Comparison of ENCODE assay signal across 23 cellular contexts in genomic region chr4:6230827-6231662, GRCh38. TPM values are rescaled to one million over a fixed set of nuclear protein-coding genes. Genes with fewer than 3 reads are reported as not detected.
DNase-seq lines count a peak whose midpoint lies in the region; ATAC-seq and TF ChIP-seq lines count a peak whose summit lies in the region.
"Had no signal": no experiment of that assay in that cellular context is flagged by ENCODE, and none has a peak within 500 bp of the region (broad histone marks: within the 10 kb centered on the region; RNA-seq: fewer than 3 reads in every experiment).

No MANE protein-coding gene starts in this region.

- intact Hi-C loops in posterior vena cava (cut with DNase I) = no loop called here

- H2AFZ ChIP-seq in GM23248 = no peak overlapping the region

- H3K9me3 ChIP-seq in endodermal cell (ENCODE audit: control insufficient read depth, low read length) (no peaks in the 10 kb centered on the region), GM23248 (ENCODE audit: low read depth) (no peaks in the 10 kb centered on the region)
- H3K9me3 ChIP-seq: MG63 had no signal

- H3K27me3 Mint-ChIP-seq in endodermal cell (ENCODE audit: insufficient read depth) = no peaks in the 10 kb centered on the region
- peaks cover 14% of the 10 kb centered on the region for H3K27me3 Mint-ChIP-seq in stimulated activated naive CD8-positive, alpha-beta T cell treated with anti-CD3 and anti-CD28 coated beads, Interleukin-15, amount 100 ng/mL, for 72 hours
- H3K27me3 Mint-ChIP-seq in immature natural killer cell (ENCODE audit: low read depth in 3 of 3) = peaks cover 0 to 3% (median 2%) of the 10 kb centered on the region in 3 donors

- H3K27ac ChIP-seq in endodermal cell (ENCODE audit: low read depth, low read length) (no peak overlapping the region), GM23248 (no peak overlapping the region)
- H3K27ac ChIP-seq: 22Rv1 had no signal

- H3K36me3 ChIP-seq in endodermal cell (ENCODE audit: control insufficient read depth, insufficient read depth, low read length) (no peaks in the 10 kb centered on the region), GM23248 (ENCODE audit: low read depth) (no peaks in the 10 kb centered on the region)
- H3K36me3 ChIP-seq: MG63 had no signal

- H3K79me2 ChIP-seq in GM23248 (ENCODE audit: insufficient read depth) = no peaks in the 10 kb centered on the region

- H3K9me2 ChIP-seq in GM23248 (ENCODE audit: insufficient read depth) = no peaks in the 10 kb centered on the region

- no peak overlapping the region for H3K4me2 ChIP-seq in GM23248 (ENCODE audit: unreplicated experiment)

- no peak for ATAC-seq in stimulated activated naive CD8-positive, alpha-beta T cell treated with anti-CD3 and anti-CD28 coated beads, Interleukin-15, amount 100 ng/mL, for 72 hours
- ATAC-seq: CD8-positive, alpha-beta T cell; K562 had no signal

- H3K4me1 ChIP-seq in endodermal cell (ENCODE audit: control insufficient read depth, insufficient read depth, low read length) (no peaks in the 10 kb centered on the region), GM23248 (ENCODE audit: insufficient read depth) (no peaks in the 10 kb centered on the region)

- no peaks in the 10 kb centered on the region for H4K20me1 ChIP-seq in GM23248 (ENCODE audit: insufficient read depth)

- H3F3A ChIP-seq in GM23248 (ENCODE audit: insufficient read depth) = no peaks in the 10 kb centered on the region

- no peak overlapping the region for H3K4me3 ChIP-seq in endodermal cell (ENCODE audit: low read length)
- no peak overlapping the region for H3K4me3 ChIP-seq in GM23248
- H3K4me3 ChIP-seq: K562, MG63 had no signal

- no peak for TF ChIP-seq CTCF in endodermal cell (conservative IDR thresholded peaks at IDR 0.05)

- H3K9ac ChIP-seq in endodermal cell (ENCODE audit: extremely low read depth, low read length, poor library complexity, severe bottlenecking) = no peak overlapping the region
- H3K9ac ChIP-seq in GM23248 = no peak overlapping the region

- H3K9me3 Mint-ChIP-seq in endodermal cell (no peaks in the 10 kb centered on the region), immature natural killer cell (no peaks in the 10 kb centered on the region)
- H3K9me3 Mint-ChIP-seq in stimulated activated naive CD8-positive, alpha-beta T cell treated with anti-CD3 and anti-CD28 coated beads, Interleukin-15, amount 100 ng/mL, for 72 hours = no peaks in the 10 kb centered on the region
- H3K9me3 Mint-ChIP-seq: CD8-positive, alpha-beta T cell had no signal

- no peaks in the 10 kb centered on the region for H3K4me1 Mint-ChIP-seq in endodermal cell
- H3K4me1 Mint-ChIP-seq in stimulated activated naive CD8-positive, alpha-beta T cell treated with anti-CD3 and anti-CD28 coated beads, Interleukin-15, amount 100 ng/mL, for 72 hours = no peaks in the 10 kb centered on the region
- H3K4me1 Mint-ChIP-seq in immature natural killer cell = no peaks in the 10 kb centered on the region

- in situ Hi-C loops in GM23248 (cut with MboI) = no loop called here

- H3K27ac Mint-ChIP-seq in endodermal cell (peak overlapping the region; percentile 26), immature natural killer cell (no peak overlapping the region)
- H3K27ac Mint-ChIP-seq in stimulated activated naive CD8-positive, alpha-beta T cell treated with anti-CD3 and anti-CD28 coated beads, Interleukin-15, amount 100 ng/mL, for 72 hours = no peak overlapping the region
- H3K27ac Mint-ChIP-seq: CD8-positive, alpha-beta T cell had no signal

- H3K4me3 Mint-ChIP-seq in endodermal cell (no peak overlapping the region), immature natural killer cell (no peak overlapping the region)
- H3K4me3 Mint-ChIP-seq in stimulated activated naive CD8-positive, alpha-beta T cell treated with anti-CD3 and anti-CD28 coated beads, Interleukin-15, amount 100 ng/mL, for 72 hours = no peak overlapping the region
- H3K4me3 Mint-ChIP-seq: CD8-positive, alpha-beta T cell had no signal

- H3K36me3 Mint-ChIP-seq in endodermal cell (ENCODE audit: low read depth) (no peaks in the 10 kb centered on the region), immature natural killer cell (no peaks in the 10 kb centered on the region)
- H3K36me3 Mint-ChIP-seq: CD8-positive, alpha-beta T cell had no signal

- peak; percentile 48 for DNase-seq in activated CD8-positive, alpha-beta memory T cell treated with anti-CD3 and anti-CD28 coated beads for 24 hours
- DNase-seq in activated CD8-positive, alpha-beta memory T cell treated with anti-CD3 and anti-CD28 coated beads, Interleukin-2, amount 50 U/mL, for 4 hours = no peak
- peak; percentile 28 for DNase-seq in endodermal cell
- DNase-seq in posterior vena cava (ENCODE audit: low spot score) = peak; percentile 52
- no peak for DNase-seq in cerebellum (ENCODE audit: low spot score)
- no peak for DNase-seq in stimulated activated naive CD8-positive, alpha-beta T cell treated with anti-CD3 and anti-CD28 coated beads, Interleukin-15, amount 100 ng/mL, for 72 hours
- no peak for DNase-seq in immature natural killer cell
- no peak for DNase-seq in GM23248
- DNase-seq: ACHN; C1 segment of cervical spinal cord; CD8-positive, alpha-beta T cell; DMS153; MG63; NCI-H1417; NCI-H1694 treated with DMSO at 0.1 percent for 48 hours; NCI-H2081 treated with DMSO at 0.1 percent for 48 hours; NCI-H2171 treated with DMSO at 0.1 percent for 48 hours; NCI-H524 treated with DMSO at 0.1 percent for 48 hours; SHP77 had no signal

- H3K27me3 ChIP-seq in endodermal cell (ENCODE audit: control insufficient read depth, insufficient read depth, low read length, poor library complexity, severe bottlenecking) = no peaks in the 10 kb centered on the region
- H3K27me3 ChIP-seq in GM23248 (replicated peaks; ENCODE audit: insufficient read depth) = peaks cover 4% of the 10 kb centered on the region; the same call in 1 of the 2 replicates
- H3K27me3 ChIP-seq: MG63 had no signal

- WGBS in endodermal cell (ENCODE audit: insufficient coverage in 1 of 2, insufficient read length in 1 of 2), 2 experiments = 94 to 95% methylated on average over 18 to 21 of the region's 21 CpGs
- WGBS in GM23248 (ENCODE audit: low coverage in 1 of 2, low lambda C conversion rate in 2 of 2, missing lambda C conversion rate in 2 of 2), 2 experiments = 61 to 62% methylated on average over 21 of the region's 21 CpGs

RNA-seq across cellular contexts. Expression of gene JAKMIP1, which starts 30.7 kb away (rescaled TPM):
- total RNA-seq in endodermal cell (10 to 100 TPM; 10.4 to 11.2 TPM), posterior vena cava (under 1 TPM; 0.14 TPM), cerebellum (10.7 TPM)
- 2.0 TPM for polyA plus RNA-seq in endodermal cell (2013, experiment 1 of 2)
- polyA plus RNA-seq in endodermal cell (2013, experiment 2 of 2) = 3.6 TPM
- polyA plus RNA-seq in immature natural killer cell (1 to 10 TPM; 1.2 to 7.9 (median 6.5) TPM), GM23248 (2016; fragmentation: Nextera tagmentation; extraction: Ambion mirVana) (not detected in 2 replicates)
- not detected in 2 replicates for total RNA-seq in GM23248 (2014; rRNA removed; shearing (Covaris generic))
- total RNA-seq: K562, LHCN-M2, RPMI7951 had no signal
- polyA plus RNA-seq: K562 had no signal

RNA-seq across cellular contexts. Expression of gene WFS1, which starts 38.6 kb away (rescaled TPM):
- 10 to 100 TPM; 25.3 to 26.1 TPM for total RNA-seq in endodermal cell
- polyA plus RNA-seq in endodermal cell (2013, experiment 1 of 2) = 23.8 TPM
- 24.1 TPM for polyA plus RNA-seq in endodermal cell (2013, experiment 2 of 2)
- 10 to 100 TPM; 48.9 to 52.6 TPM for total RNA-seq in posterior vena cava
- 7.2 TPM for total RNA-seq in cerebellum
- polyA plus RNA-seq in immature natural killer cell = 1 to 10 TPM; 2.5 to 7.2 (median 5.8) TPM
- total RNA-seq in GM23248 (2014; rRNA removed; shearing (Covaris generic)) = 21.5 and 24.2 TPM in 2 replicates
- polyA plus RNA-seq in GM23248 (2016; fragmentation: Nextera tagmentation; extraction: Ambion mirVana) = 24.4 and 25.0 TPM in 2 replicates

Comparison
In these comparisons a context has a peak if more than half of its experiments do, and no peak if none do; other contexts are left out.
1. DNase-seq: peak in activated CD8-positive, alpha-beta memory T cell treated with anti-CD3 and anti-CD28 coated beads for 24 hours (single experiment), endodermal cell (single experiment) and posterior vena cava (single experiment); none in activated CD8-positive, alpha-beta memory T cell treated with anti-CD3 and anti-CD28 coated beads, Interleukin-2, amount 50 U/mL, for 4 hours (single experiment), cerebellum (single experiment), stimulated activated naive CD8-positive, alpha-beta T cell treated with anti-CD3 and anti-CD28 coated beads, Interleukin-15, amount 100 ng/mL, for 72 hours (0 of 2), immature natural killer cell (0 of 3) and GM23248 (single experiment).
2. RNA of gene JAKMIP1, which starts 30.7 kb away (total RNA-seq): 10.4 to 11.2 TPM in endodermal cell and 10.7 TPM in cerebellum (single experiment); 0.14 TPM in posterior vena cava and not detected in GM23248; every median in the first group is over 4 times any median in the second.